Comparison of ENCODE assay signal across 22 cellular contexts in the genomic region with DNA sequence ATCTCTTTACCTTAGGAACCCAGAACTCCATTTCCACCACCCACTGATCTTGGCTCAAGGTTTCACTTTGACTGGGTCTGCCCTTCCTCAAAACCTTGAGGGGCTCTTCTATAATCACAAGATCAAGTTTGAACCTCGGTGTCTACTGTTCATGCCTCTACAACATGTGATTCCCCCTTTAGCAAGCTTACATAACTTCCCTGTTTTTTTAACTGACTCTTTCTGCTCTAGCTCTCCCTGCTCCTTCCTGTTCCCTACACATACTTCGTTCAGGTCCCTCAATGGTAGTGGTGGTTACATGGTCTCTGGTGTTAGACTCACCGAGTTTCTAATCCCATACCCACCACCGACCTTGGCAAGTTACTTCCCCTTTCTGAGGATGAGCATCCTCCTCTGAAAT. TPM values are rescaled to one million over a fixed set of nuclear protein-coding genes. Genes with fewer than 3 reads are reported as not detected.
DNase-seq lines count a peak whose midpoint lies in the region; FAIRE-seq and TF ChIP-seq lines count a peak whose summit lies in the region.
"Had no signal": no experiment of that assay in that cellular context is flagged by ENCODE, and none has a peak within 500 bp of the region (broad histone marks: within the 10 kb centered on the region; RNA-seq: fewer than 3 reads in every experiment).

No MANE protein-coding gene starts in this region.

- FAIRE-seq in H54 (lab: Jason Lieb, UNC), result no peak

- TF ChIP-seq POLR2A in H54 (IDR thresholded peaks at IDR 0.05; ENCODE audit: low read depth, low read length), result no peak

- DNase-seq in SIG-M5 treated with dmso at 0.1 percent for 504 hours (lab: John Stamatoyannopoulos, UW; ENCODE audit: unreplicated experiment) (peak; percentile 57), SIG-M5 (lab: John Stamatoyannopoulos, UW) (no peak), NOMO-1 treated with dmso at 0.1 percent for 144 hours (lab: John Stamatoyannopoulos, UW; ENCODE audit: unreplicated experiment) (peak; percentile 72), medulla oblongata (ENCODE audit: extremely low spot score) (peak; percentile 81), ureter (ENCODE audit: low spot score) (peak; percentile 18), H54 (ENCODE audit: insufficient read length, low spot score) (no peak), AG20443 (ENCODE audit: low spot score) (no peak), DMS 273 treated with DMSO at 0.1 percent for 48 hours (lab: John Stamatoyannopoulos, UW) (no peak)
- DNase-seq: activated CD4-positive, alpha-beta T cell treated with anti-CD3 and anti-CD28 coated beads, Interleukin-2, amount 50 U/mL, for 4 hours; activated gamma-delta T cell; adrenal gland; BE2C; Calu3; colonic mucosa; NCI-H1092; NCI-H2029; NCI-H510A treated with DMSO at 0.1 percent for 48 hours had no signal

RNA-seq across cellular contexts. Expression of a gene that starts 26.7 kb away (rescaled TPM):
- not detected for total RNA-seq in ureter
- total RNA-seq: adrenal gland; breast epithelium; Calu3; glomerular endothelial cell; Right ventricle myocardium inferior; T-helper 1 cell treated with Interleukin-12 subunit alpha and Interleukin-12 subunit beta and Interleukin-4 antibody, amounts not matched to agents 30 ng/mL and 1 ng/mL, for 36 hours; tibial nerve had no signal

RNA-seq across cellular contexts. Expression of a gene that starts 39.7 kb away (rescaled TPM):
- 21.6 TPM for total RNA-seq in ureter

Comparison
In these comparisons a context has a peak if more than half of its experiments do, and no peak if none do; other contexts are left out.
1. DNase-seq: peak in SIG-M5 treated with dmso at 0.1 percent for 504 hours (single experiment), NOMO-1 treated with dmso at 0.1 percent for 144 hours (single experiment), medulla oblongata (single experiment) and ureter (single experiment); none in SIG-M5 (single experiment), H54 (single experiment), AG20443 (single experiment) and DMS 273 treated with DMSO at 0.1 percent for 48 hours (single experiment).